33 cellular contexts compared by ENCODE assay signal in genomic region chr20:3137492-3137891, GRCh38. TPM values are rescaled to one million over a fixed set of nuclear protein-coding genes. Genes with fewer than 3 reads are reported as not detected.
"Had no signal": no experiment of that assay in that cellular context is flagged by ENCODE, and none has a peak within 500 bp of the region (broad histone marks: within the 10 kb centered on the region; RNA-seq: fewer than 3 reads in every experiment).

No MANE protein-coding gene starts in this region.

- H2AFZ ChIP-seq: hepatocyte had no signal

- H3K36me3 ChIP-seq: colonic mucosa, gastrocnemius medialis, left lung, lower lobe of right lung had no signal

- H3K27ac ChIP-seq: colonic mucosa, epithelial cell of prostate, esophagus squamous epithelium, heart left ventricle, hepatocyte, left lung, lower lobe of right lung had no signal

- DNase-seq: colonic mucosa; cortex of kidney; effector CD8-positive, alpha-beta T cell; effector memory CD8-positive, alpha-beta T cell; endodermal cell; erythroblast; esophagus squamous epithelium; foreskin fibroblast; foreskin melanocyte; gastrocnemius medialis; heart left ventricle; hypothalamus; immature natural killer cell; left cardiac atrium; left lung; left ventricle myocardium superior; lower lobe of right lung; mesenchymal stem cell; naive thymus-derived CD4-positive, alpha-beta T cell had no signal

- H3K4me3 ChIP-seq: colonic mucosa, esophagus squamous epithelium, gastrocnemius medialis, heart left ventricle, hepatocyte, left lung, lower lobe of right lung had no signal

- H3K27ac Mint-ChIP-seq: dendritic cell treated with granulocyte-macrophage colony-stimulating factor and Interleukin-4, amounts not matched to agents 40 ng/mL and 50 ng/mL, for 4 days; effector memory CD8-positive, alpha-beta T cell; endodermal cell; mesothelial cell of epicardium had no signal

- H3K4me3 Mint-ChIP-seq: dendritic cell treated with granulocyte-macrophage colony-stimulating factor and Interleukin-4, amounts not matched to agents 40 ng/mL and 50 ng/mL, for 4 days; effector memory CD8-positive, alpha-beta T cell; endodermal cell; immature natural killer cell; mesothelial cell of epicardium; naive thymus-derived CD4-positive, alpha-beta T cell had no signal

- H3K27me3 ChIP-seq: colonic mucosa, esophagus squamous epithelium, gastrocnemius medialis, heart left ventricle, hepatocyte, left lung had no signal

- H3K9me3 ChIP-seq: colonic mucosa, esophagus squamous epithelium, gastrocnemius medialis, left lung, lower lobe of right lung had no signal

- FAIRE-seq: endometrium, islet of Langerhans, keratinocyte had no signal

- H3K4me1 ChIP-seq: colonic mucosa, heart left ventricle, left lung, lower lobe of right lung had no signal

- H3K9me3 Mint-ChIP-seq: dendritic cell treated with granulocyte-macrophage colony-stimulating factor and Interleukin-4, amounts not matched to agents 40 ng/mL and 50 ng/mL, for 4 days; effector memory CD8-positive, alpha-beta T cell; endodermal cell; immature natural killer cell; mesothelial cell of epicardium; naive thymus-derived CD4-positive, alpha-beta T cell had no signal

- H3K4me1 Mint-ChIP-seq: endodermal cell, mesothelial cell of epicardium had no signal

- H3K27me3 Mint-ChIP-seq: dendritic cell treated with granulocyte-macrophage colony-stimulating factor and Interleukin-4, amounts not matched to agents 40 ng/mL and 50 ng/mL, for 4 days; effector memory CD8-positive, alpha-beta T cell; naive thymus-derived CD4-positive, alpha-beta T cell had no signal

- H3K4me2 ChIP-seq: hepatocyte had no signal

RNA-seq across cellular contexts. Expression of gene LZTS3, which starts 35.9 kb away (rescaled TPM):
- polyA plus RNA-seq: immature natural killer cell had no signal

RNA-seq across cellular contexts. Expression of gene AVP, which starts 53.0 kb away (rescaled TPM):
- total RNA-seq: colonic mucosa, dermis microvascular lymphatic vessel endothelial cell, endodermal cell, esophagus mucosa, esophagus squamous epithelium, gastrocnemius medialis, heart left ventricle, kidney epithelial cell, left cardiac atrium, left lung, left ventricle myocardium superior, lower leg skin, lower lobe of right lung, lung microvascular endothelial cell, mesothelial cell of epicardium, mononuclear cell, mucosa of gallbladder had no signal
- polyA plus RNA-seq: heart left ventricle; immature natural killer cell; keratinocyte; naive thymus-derived CD4-positive, alpha-beta T cell had no signal
